ENCODE assay signal across 8 cellular contexts in genomic region chr1:28668956-28669719, GRCh38. TPM values are rescaled to one million over a fixed set of nuclear protein-coding genes. Genes with fewer than 3 reads are reported as not detected.
DNase-seq lines count a peak whose midpoint lies in the region; ATAC-seq and TF ChIP-seq lines count a peak whose summit lies in the region.

No MANE protein-coding gene starts in this region.

- H2AFZ ChIP-seq in OCI-LY3 (ENCODE audit: low read depth, low read length): no peak overlapping the region

- peak overlapping the region; percentile 98 to 100 (median 100) for H3K9ac ChIP-seq in BLaER1 treated with 17β-estradiol and CSF1 and Interleukin-3, amounts not matched to agents 10 nM and 100 nM
- H3K9ac ChIP-seq in OCI-LY3 (ENCODE audit: low read length): peak overlapping the region; percentile 100

- no peaks in the 10 kb centered on the region for H3K9me3 Mint-ChIP-seq in neural crest cell

- peaks cover 35% of the 10 kb centered on the region for H3K79me2 ChIP-seq in OCI-LY3 (ENCODE audit: low read length)

- peaks cover 18 to 35% (median 24%) of the 10 kb centered on the region in 10 experiments for H3K4me1 ChIP-seq in BLaER1 treated with 17β-estradiol and CSF1 and Interleukin-3, amounts not matched to agents 10 nM and 100 nM
- peaks cover 3% of the 10 kb centered on the region; the same call in 1 of the 2 replicates for H3K4me1 ChIP-seq in OCI-LY3 (ENCODE audit: low read length)
- H3K4me1 ChIP-seq in testis: peaks cover 7% of the 10 kb centered on the region

- ATAC-seq in GM19043 (IDR thresholded peaks at IDR 0.05; ENCODE audit: low read depth, unreplicated experiment) (peak; percentile 29), HG03196 (IDR thresholded peaks at IDR 0.05; ENCODE audit: unreplicated experiment) (peak; percentile 47)

- no peak for TF ChIP-seq POLR2A in testis (IDR thresholded peaks at IDR 0.05)

- no peaks in the 10 kb centered on the region for H3K27me3 ChIP-seq in BLaER1 treated with 17β-estradiol and CSF1 and Interleukin-3, amounts not matched to agents 10 nM and 100 nM
- H3K27me3 ChIP-seq in OCI-LY3 (ENCODE audit: low read depth, low read length) (no peaks in the 10 kb centered on the region), testis (no peaks in the 10 kb centered on the region)

- H3K36me3 ChIP-seq in BLaER1 treated with 17β-estradiol and CSF1 and Interleukin-3, amounts not matched to agents 10 nM and 100 nM: peaks cover 0 to 16% (median 5%) of the 10 kb centered on the region in 11 experiments; a peak in 5 of 22 replicates
- no peaks in the 10 kb centered on the region for H3K36me3 ChIP-seq in OCI-LY3 (replicated peaks; ENCODE audit: low read depth, low read length)
- H3K36me3 ChIP-seq in testis (ENCODE audit: low read depth, missing control alignments): no peaks in the 10 kb centered on the region

- H3K27ac Mint-ChIP-seq in neural crest cell (ENCODE audit: unreplicated experiment): peak overlapping the region; percentile 98

- DNase-seq in activated T-helper 1 cell treated with Interleukin-2 at 50 U/mL for 16 hours (ENCODE audit: low read depth) (peak; percentile 13), fibroblast of gingiva (ENCODE audit: low read depth) (peak; percentile 72), neural crest cell (ENCODE audit: low read depth, low spot score) (peak; percentile 45), testis (peak; percentile 57)

- H3K4me1 Mint-ChIP-seq in neural crest cell: peaks cover 28% of the 10 kb centered on the region

- H3K27ac ChIP-seq in BLaER1 treated with 17β-estradiol and CSF1 and Interleukin-3, amounts not matched to agents 10 nM and 100 nM: peak overlapping the region; percentile 99 to 100 (median 100)
- H3K27ac ChIP-seq in OCI-LY3 (ENCODE audit: low read length) (peak overlapping the region; percentile 99), testis (peak overlapping the region; percentile 86 to 92)

- H3K9me3 ChIP-seq in BLaER1 treated with 17β-estradiol and CSF1 and Interleukin-3, amounts not matched to agents 10 nM and 100 nM (replicated peaks in 1 of 11): no peaks in the 10 kb centered on the region
- no peaks in the 10 kb centered on the region for H3K9me3 ChIP-seq in OCI-LY3 (ENCODE audit: insufficient read depth, low read length)
- no peaks in the 10 kb centered on the region for H3K9me3 ChIP-seq in testis

- intact Hi-C loops in testis (cut with DNase I; ENCODE audit: low total_unique reads): no loop called here

- H3K4me3 ChIP-seq in BLaER1 treated with 17β-estradiol and CSF1 and Interleukin-3, amounts not matched to agents 10 nM and 100 nM: peak overlapping the region; percentile 86 to 100 (median 97)
- peak overlapping the region; percentile 100 for H3K4me3 ChIP-seq in OCI-LY3 (ENCODE audit: low read length)
- peak overlapping the region; percentile 75 to 81 for H3K4me3 ChIP-seq in testis

- 0 to 1% methylated on average over 11 to 22 of the region's 63 CpGs for WGBS in testis, 2 donors

- H3K4me3 Mint-ChIP-seq in neural crest cell: peak overlapping the region; percentile 85

- H4K20me1 ChIP-seq in BLaER1 treated with 17β-estradiol and CSF1 and Interleukin-3, amounts not matched to agents 10 nM and 100 nM: peaks cover 0 to 6% (median 0%) of the 10 kb centered on the region in 11 experiments; a peak in 4 of 22 replicates
- no peaks in the 10 kb centered on the region for H4K20me1 ChIP-seq in OCI-LY3 (ENCODE audit: insufficient read depth, low read length)

- H3K27me3 Mint-ChIP-seq in neural crest cell (ENCODE audit: low read depth): no peaks in the 10 kb centered on the region

- TF ChIP-seq CTCF in OCI-LY3 (IDR thresholded peaks at IDR 0.05; ENCODE audit: low read depth, low read length): no peak
- no peak for TF ChIP-seq CTCF in neural crest cell (conservative IDR thresholded peaks at IDR 0.05)
- no peak for TF ChIP-seq CTCF in testis (IDR thresholded peaks at IDR 0.05)

- H3K4me2 ChIP-seq in BLaER1 treated with 17β-estradiol and CSF1 and Interleukin-3, amounts not matched to agents 10 nM and 100 nM: peak overlapping the region; percentile 69 to 93 (median 90)
- peak overlapping the region; percentile 98 for H3K4me2 ChIP-seq in OCI-LY3 (ENCODE audit: low read length)

- no peaks in the 10 kb centered on the region for H3K36me3 Mint-ChIP-seq in neural crest cell (ENCODE audit: low read depth)

RNA-seq across cellular contexts. Expression of gene GMEB1, which starts 0.6 kb away (rescaled TPM):
- total RNA-seq in neural crest cell (22.8 and 22.9 TPM in 2 replicates), testis (10 to 100 TPM; 16.6 to 17.2 TPM)
- polyA plus RNA-seq in testis (ENCODE audit: insufficient read depth, low read depth, low replicate concordance): 12.6 TPM

RNA-seq across cellular contexts. Expression of gene RNU11, which starts 20.7 kb away (rescaled TPM):
- total RNA-seq in neural crest cell: not detected in 2 replicates
- not detected for total RNA-seq in testis
- not detected for polyA plus RNA-seq in testis (ENCODE audit: insufficient read depth, low read depth, low replicate concordance)

RNA-seq across cellular contexts. Expression of gene TAF12, which starts 26.3 kb away (rescaled TPM):
- total RNA-seq in neural crest cell (25.2 and 27.7 TPM in 2 replicates), testis (10 to 100 TPM; 25.7 to 37.3 TPM)
- polyA plus RNA-seq in testis (ENCODE audit: insufficient read depth, low read depth, low replicate concordance): 41.1 TPM

Comparison
In these comparisons a context has a peak if more than half of its experiments do, and no peak if none do; other contexts are left out.
1. Peak in every context shown above with its lines: DNase-seq, ATAC-seq, H3K4me3 ChIP-seq and H3K27ac ChIP-seq.
2. DNase-seq: peak in every context shown above with its lines; median percentile 72 in fibroblast of gingiva; 57 in testis; 45 in neural crest cell; 13 in activated T-helper 1 cell treated with Interleukin-2 at 50 U/mL for 16 hours.